Comparison of ENCODE assay signal across 20 cellular contexts in genomic region chr5:81759632-81760005, GRCh38. TPM values are rescaled to one million over a fixed set of nuclear protein-coding genes. Genes with fewer than 3 reads are reported as not detected.
DNase-seq lines count a peak whose midpoint lies in the region; ATAC-seq and TF ChIP-seq lines count a peak whose summit lies in the region.
"Had no signal": no experiment of that assay in that cellular context is flagged by ENCODE, and none has a peak within 500 bp of the region (broad histone marks: within the 10 kb centered on the region; RNA-seq: fewer than 3 reads in every experiment).

No MANE protein-coding gene starts in this region.

- H2BK12ac ChIP-seq in neuronal stem cell (ENCODE audit: low read length) = no peak overlapping the region

- DNase-seq in GM23338 (ENCODE audit: low spot score) (no peak), NOMO-1 treated with dmso at 0.1 percent for 144 hours (lab: John Stamatoyannopoulos, UW; ENCODE audit: unreplicated experiment) (peak; percentile 12), dermis blood vessel endothelial cell (peak; percentile 48), neuronal stem cell (ENCODE audit: low spot score) (no peak), foreskin melanocyte (no peak), ascending aorta (ENCODE audit: low spot score in 2 of 2) (no peak), superior temporal gyrus (ENCODE audit: extremely low spot score) (no peak)
- no peak for DNase-seq in activated naive CD8-positive, alpha-beta T cell treated with anti-CD3 and anti-CD28 coated beads, Interleukin-2, amount 50 U/mL, for 24 hours
- DNase-seq: activated CD4-positive, alpha-beta T cell treated with anti-CD3 and anti-CD28 coated beads for 48 hours; NCI-H2029 treated with DMSO at 0.1 percent for 48 hours; NCI-H524; PC-9; stimulated activated naive B cell treated with anti-CD40 and anti-IgM and Interleukin-4, amounts not matched to agents 10 μg/mL and 1 μg/mL and 100 μg/mL, for 72 hours; T1000 had no signal

- 0 out of 2 replicates have a peak overlapping the region, but pooled peaks have one; percentile 8 for H3K4me2 ChIP-seq in GM23338
- no peak overlapping the region for H3K4me2 ChIP-seq in neuronal stem cell (ENCODE audit: insufficient read depth, low read length, poor library complexity, severe bottlenecking)
- H3K4me2 ChIP-seq: PC-9 had no signal

- H4K91ac ChIP-seq in neuronal stem cell (ENCODE audit: low read depth, low read length, poor library complexity) = no peak overlapping the region

- H4K20me1 ChIP-seq in GM23338 (replicated peaks; ENCODE audit: insufficient read depth) = no peaks in the 10 kb centered on the region

- H3K9ac ChIP-seq in neuronal stem cell (ENCODE audit: low read depth, low read length, poor library complexity) = no peak overlapping the region

- intact Hi-C loops in ascending aorta (cut with DNase I) = loop anchor here (10.0 kb wide), 1 partner anchor 1715 kb away; the partner anchor contains the start of gene VCAN

- no peak overlapping the region for H2BK15ac ChIP-seq in neuronal stem cell (ENCODE audit: low read length)

- peaks cover 34% of the 10 kb centered on the region for H3K4me1 Mint-ChIP-seq in GM23338
- H3K4me1 Mint-ChIP-seq in activated naive CD8-positive, alpha-beta T cell treated with anti-CD3 and anti-CD28 coated beads, Interleukin-2, amount 50 U/mL, for 24 hours = peaks cover 7% of the 10 kb centered on the region

- H3K18ac ChIP-seq in neuronal stem cell (ENCODE audit: low read length) = no peak overlapping the region

- TF ChIP-seq CTCF in GM23338 (conservative IDR thresholded peaks at IDR 0.05; ENCODE audit: low read depth in 2 of 2) (no peak), ascending aorta (IDR thresholded peaks at IDR 0.05) (no peak)

- H3K9me3 Mint-ChIP-seq in GM23338 = no peaks in the 10 kb centered on the region; the same call in 2 of the 3 replicates
- no peaks in the 10 kb centered on the region for H3K9me3 Mint-ChIP-seq in activated naive CD8-positive, alpha-beta T cell treated with anti-CD3 and anti-CD28 coated beads, Interleukin-2, amount 50 U/mL, for 24 hours
- H3K9me3 Mint-ChIP-seq: natural killer cell treated with Interleukin-12 subunit alpha and Interleukin-12 subunit beta and Interleukin-15 and Interleukin-18, amount 100 ng/mL, for 72 hours had no signal

- no peak overlapping the region for H2AK5ac ChIP-seq in neuronal stem cell (ENCODE audit: low read depth, low read length)

- H2BK5ac ChIP-seq in neuronal stem cell (ENCODE audit: low read length) = no peak overlapping the region

- no peak overlapping the region for H3K23ac ChIP-seq in neuronal stem cell (ENCODE audit: low read depth, low read length, poor library complexity)

- no peak overlapping the region for H3K4ac ChIP-seq in neuronal stem cell (ENCODE audit: low read length)

- H3K27me3 Mint-ChIP-seq in GM23338 (ENCODE audit: insufficient read depth, low read depth, poor library complexity) = peaks cover 2% of the 10 kb centered on the region
- H3K27me3 Mint-ChIP-seq in activated naive CD8-positive, alpha-beta T cell treated with anti-CD3 and anti-CD28 coated beads, Interleukin-2, amount 50 U/mL, for 24 hours = no peaks in the 10 kb centered on the region
- H3K27me3 Mint-ChIP-seq: activated naive CD8-positive, alpha-beta T cell; B cell had no signal

- H3K36me3 ChIP-seq in GM23338 (ENCODE audit: insufficient read depth) (no peaks in the 10 kb centered on the region), neuronal stem cell (replicated peaks in 1 of 2; ENCODE audit: control insufficient read depth in 2 of 2, insufficient read depth in 2 of 2, low read length in 2 of 2) (no peaks in the 10 kb centered on the region), ascending aorta (no peaks in the 10 kb centered on the region)
- H3K36me3 ChIP-seq: esophagus muscularis mucosa, tibial nerve had no signal

- H3K36me3 Mint-ChIP-seq in GM23338 (ENCODE audit: low read depth) = no peaks in the 10 kb centered on the region
- no peaks in the 10 kb centered on the region for H3K36me3 Mint-ChIP-seq in activated naive CD8-positive, alpha-beta T cell treated with anti-CD3 and anti-CD28 coated beads, Interleukin-2, amount 50 U/mL, for 24 hours (ENCODE audit: low read depth)
- H3K36me3 Mint-ChIP-seq: activated naive CD8-positive, alpha-beta T cell; natural killer cell treated with Interleukin-12 subunit alpha and Interleukin-12 subunit beta and Interleukin-15 and Interleukin-18, amount 100 ng/mL, for 72 hours; stimulated activated naive B cell treated with anti-CD40 and anti-IgM and Interleukin-4, amounts not matched to agents 10 μg/mL and 1 μg/mL and 100 μg/mL, for 72 hours had no signal

- no peak overlapping the region for H3K27ac Mint-ChIP-seq in GM23338
- no peak overlapping the region for H3K27ac Mint-ChIP-seq in activated naive CD8-positive, alpha-beta T cell treated with anti-CD3 and anti-CD28 coated beads, Interleukin-2, amount 50 U/mL, for 24 hours
- H3K27ac Mint-ChIP-seq: activated naive CD8-positive, alpha-beta T cell; B cell; natural killer cell treated with Interleukin-12 subunit alpha and Interleukin-12 subunit beta and Interleukin-15 and Interleukin-18, amount 100 ng/mL, for 72 hours; stimulated activated naive B cell treated with anti-CD40 and anti-IgM and Interleukin-4, amounts not matched to agents 10 μg/mL and 1 μg/mL and 100 μg/mL, for 72 hours had no signal

- no peaks in the 10 kb centered on the region for H3F3A ChIP-seq in GM23338 (replicated peaks; ENCODE audit: low read depth)

- H3K9me3 ChIP-seq in neuronal stem cell (replicated peaks in 1 of 2; ENCODE audit: control insufficient read depth in 2 of 2, insufficient read depth in 1 of 2, low read depth in 1 of 2, low read length in 2 of 2) (no peaks in the 10 kb centered on the region), ascending aorta (no peaks in the 10 kb centered on the region)
- H3K9me3 ChIP-seq: esophagus muscularis mucosa, tibial nerve had no signal

- no peak for ATAC-seq in GM23338
- ATAC-seq in activated naive CD8-positive, alpha-beta T cell treated with anti-CD3 and anti-CD28 coated beads, Interleukin-2, amount 50 U/mL, for 24 hours = no peak
- ATAC-seq: natural killer cell treated with Interleukin-12 subunit alpha and Interleukin-12 subunit beta and Interleukin-15 and Interleukin-18, amount 100 ng/mL, for 72 hours; stimulated activated naive B cell treated with anti-CD40 and anti-IgM and Interleukin-4, amounts not matched to agents 10 μg/mL and 1 μg/mL and 100 μg/mL, for 72 hours had no signal

- H3K79me2 ChIP-seq in GM23338 (replicated peaks; ENCODE audit: insufficient read depth) = no peaks in the 10 kb centered on the region

- H3K4me3 Mint-ChIP-seq in GM23338 = no peak overlapping the region
- no peak overlapping the region for H3K4me3 Mint-ChIP-seq in activated naive CD8-positive, alpha-beta T cell treated with anti-CD3 and anti-CD28 coated beads, Interleukin-2, amount 50 U/mL, for 24 hours
- H3K4me3 Mint-ChIP-seq: activated naive CD8-positive, alpha-beta T cell; B cell; natural killer cell treated with Interleukin-12 subunit alpha and Interleukin-12 subunit beta and Interleukin-15 and Interleukin-18, amount 100 ng/mL, for 72 hours; stimulated activated naive B cell treated with anti-CD40 and anti-IgM and Interleukin-4, amounts not matched to agents 10 μg/mL and 1 μg/mL and 100 μg/mL, for 72 hours had no signal

- H3K4me3 ChIP-seq in GM23338 = no peak overlapping the region
- no peak overlapping the region for H3K4me3 ChIP-seq in neuronal stem cell (ENCODE audit: low read length in 2 of 2)
- H3K4me3 ChIP-seq in ascending aorta = no peak overlapping the region
- H3K4me3 ChIP-seq: esophagus muscularis mucosa, lung, PC-9, tibial nerve had no signal

- H3K27me3 ChIP-seq in GM23338 (ENCODE audit: insufficient read depth) (no peaks in the 10 kb centered on the region), neuronal stem cell (ENCODE audit: control insufficient read depth in 3 of 3, insufficient read depth in 3 of 3, low read depth in 1 of 3, low read length in 3 of 3) (no peaks in the 10 kb centered on the region), ascending aorta (no peaks in the 10 kb centered on the region)
- H3K27me3 ChIP-seq: esophagus muscularis mucosa, tibial nerve had no signal

- WGBS in neuronal stem cell (ENCODE audit: extremely low coverage in 2 of 2, insufficient read length in 2 of 2, insufficient replicate concordance in 1 of 2), 2 donors = no CpG with 5 or more reads among the region's 6 CpGs

- H3K79me1 ChIP-seq in neuronal stem cell (ENCODE audit: low read depth, low read length) = no peaks in the 10 kb centered on the region

- no peak overlapping the region for H2BK120ac ChIP-seq in neuronal stem cell (ENCODE audit: low read depth, low read length)

- peaks cover 35% of the 10 kb centered on the region for H3K4me1 ChIP-seq in GM23338 (ENCODE audit: insufficient read depth)
- H3K4me1 ChIP-seq in neuronal stem cell (ENCODE audit: control insufficient read depth in 2 of 2, insufficient read depth in 1 of 2, low read depth in 1 of 2, low read length in 2 of 2) = peaks cover 4 to 17% of the 10 kb centered on the region in 2 donors
- H3K4me1 ChIP-seq in ascending aorta = peaks cover 10 to 18% of the 10 kb centered on the region in 2 donors

- no peak overlapping the region for H4K8ac ChIP-seq in neuronal stem cell (ENCODE audit: low read depth, low read length)

- H3K9me2 ChIP-seq in GM23338 (ENCODE audit: insufficient read depth) = no peaks in the 10 kb centered on the region

- H3K27ac ChIP-seq in GM23338 (ENCODE audit: low read depth) (no peak overlapping the region), neuronal stem cell (replicated peaks; ENCODE audit: low read length) (no peak overlapping the region), ascending aorta (no peak overlapping the region)
- H3K27ac ChIP-seq: esophagus muscularis mucosa, PC-9 had no signal

- no peak overlapping the region for H3K14ac ChIP-seq in neuronal stem cell (ENCODE audit: low read length)

- H2AFZ ChIP-seq in GM23338 (no peak overlapping the region; the same call in 1 of the 2 replicates), neuronal stem cell (ENCODE audit: low read length) (peak overlapping the region; percentile 27)
- H2AFZ ChIP-seq: PC-9 had no signal

RNA-seq across cellular contexts. Expression of gene SSBP2, which starts 8.7 kb away (rescaled TPM):
- 20.4 and 21.5 TPM in 2 replicates for total RNA-seq in GM23338 (2014; rRNA removed; shearing (Covaris generic))
- 19.6 and 24.7 TPM in 2 replicates for polyA plus RNA-seq in GM23338 (2016; fragmentation: Nextera tagmentation; extraction: Ambion mirVana)
- total RNA-seq in dermis blood vessel endothelial cell (11.7 and 15.5 TPM in 2 replicates), ascending aorta (22.4 TPM)
- 130 TPM for polyA plus RNA-seq in neuronal stem cell (2013, experiment 1 of 2)
- polyA plus RNA-seq in neuronal stem cell (2013, experiment 2 of 2) = 125 TPM

Comparison
In these comparisons a context has a peak if more than half of its experiments do, and no peak if none do; other contexts are left out.
1. DNase-seq: peak in NOMO-1 treated with dmso at 0.1 percent for 144 hours (single experiment) and dermis blood vessel endothelial cell (single experiment); none in GM23338 (single experiment), neuronal stem cell (single experiment), foreskin melanocyte (single experiment), ascending aorta (0 of 2), activated naive CD8-positive, alpha-beta T cell treated with anti-CD3 and anti-CD28 coated beads, Interleukin-2, amount 50 U/mL, for 24 hours (single experiment) and superior temporal gyrus (single experiment).